Comparison of ENCODE assay signal across 8 cellular contexts in the genomic region with DNA sequence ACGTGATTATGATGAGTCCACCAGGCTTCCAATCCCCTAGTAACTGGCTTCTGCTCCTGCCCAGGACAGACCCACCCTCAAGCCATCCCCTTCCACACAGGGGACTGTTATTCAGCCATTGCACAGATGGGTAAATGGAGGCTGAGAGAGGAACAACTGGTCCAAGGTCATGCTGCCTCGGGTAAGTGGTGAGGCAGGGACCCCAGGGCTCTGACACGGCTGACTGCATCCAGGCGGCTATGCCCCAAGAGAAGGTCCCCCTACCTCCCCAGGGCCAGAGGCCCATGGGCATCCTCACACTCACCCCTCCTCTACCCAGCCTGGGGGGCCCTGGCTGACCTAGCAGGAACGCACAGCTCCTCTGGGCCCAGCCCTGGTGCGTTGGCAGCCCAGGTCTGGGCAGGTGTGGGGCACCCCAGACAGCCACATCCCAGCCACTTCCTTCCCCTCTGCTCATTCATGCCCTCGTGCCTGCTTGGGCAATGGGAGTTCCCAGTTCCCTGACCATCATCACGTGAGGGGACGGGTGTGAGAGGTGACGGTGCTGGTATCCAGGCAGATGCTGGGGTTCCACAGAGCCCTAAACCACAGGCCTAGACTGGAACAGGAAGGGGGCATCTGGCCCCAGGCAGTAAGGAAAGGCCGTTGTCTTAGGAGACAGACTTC. TPM values are rescaled to one million over a fixed set of nuclear protein-coding genes. Genes with fewer than 3 reads are reported as not detected.
DNase-seq lines count a peak whose midpoint lies in the region; ATAC-seq and TF ChIP-seq lines count a peak whose summit lies in the region.

No MANE protein-coding gene starts in this region.

- no peaks in the 10 kb centered on the region for H3K27me3 ChIP-seq in gastrocnemius medialis

- peak overlapping the region; percentile 85 to 98 (median 93) for H3K27ac ChIP-seq in gastrocnemius medialis

- no peak for TF ChIP-seq POLR2A in gastrocnemius medialis (IDR thresholded peaks at IDR 0.05)

- ATAC-seq in GM18907 (IDR thresholded peaks at IDR 0.05; ENCODE audit: unreplicated experiment) (peak; percentile 34), gastrocnemius medialis (no peak), HG02870 (IDR thresholded peaks at IDR 0.05; ENCODE audit: unreplicated experiment) (no peak), HG02798 (IDR thresholded peaks at IDR 0.05; ENCODE audit: poor library complexity, unreplicated experiment) (no peak)

- H3K4me3 ChIP-seq in gastrocnemius medialis, result no peak overlapping the region

- peak overlapping the region; percentile 60 for H3K27ac Mint-ChIP-seq in T-helper 2 cell treated with Interferon-gamma antibody and Interleukin-4, amounts not matched to agents 5 μg/mL and 100 μg/mL, for 36 hours

- peaks cover 20% of the 10 kb centered on the region for H3K36me3 Mint-ChIP-seq in T-helper 2 cell treated with Interferon-gamma antibody and Interleukin-4, amounts not matched to agents 5 μg/mL and 100 μg/mL, for 36 hours (ENCODE audit: low read depth)

- H3K9me3 ChIP-seq in gastrocnemius medialis, result no peaks in the 10 kb centered on the region

- H3K27me3 Mint-ChIP-seq in T-helper 2 cell treated with Interferon-gamma antibody and Interleukin-4, amounts not matched to agents 5 μg/mL and 100 μg/mL, for 36 hours (ENCODE audit: low read depth), result no peaks in the 10 kb centered on the region

- H3K9me3 Mint-ChIP-seq in T-helper 2 cell treated with Interferon-gamma antibody and Interleukin-4, amounts not matched to agents 5 μg/mL and 100 μg/mL, for 36 hours, result no peaks in the 10 kb centered on the region

- in situ Hi-C loops in gastrocnemius medialis (cut with MboI; ENCODE audit: low sequenced_read_pairs in 4 of 4), result no loop called here

- no peak for DNase-seq in T-helper 2 cell treated with Interferon-gamma antibody and Interleukin-4, amounts not matched to agents 5 μg/mL and 100 μg/mL, for 36 hours (ENCODE audit: low spot score)
- DNase-seq in cardiac septum (ENCODE audit: low spot score) (peak; percentile 92), gastrocnemius medialis (peak; percentile 62 to 71), Ammon's horn (ENCODE audit: low spot score) (no peak), DMS79 (lab: John Stamatoyannopoulos, UW) (no peak)

- peaks cover 0 to 38% of the 10 kb centered on the region in 2 donors for H3K36me3 ChIP-seq in gastrocnemius medialis

- TF ChIP-seq CTCF in gastrocnemius medialis (IDR thresholded peaks at IDR 0.05 in 4 of 5, conservative IDR thresholded peaks at IDR 0.05 in 1 of 5), result no peak

- peaks cover 54 to 57% of the 10 kb centered on the region in 2 donors for H3K4me1 ChIP-seq in gastrocnemius medialis

- intact Hi-C loops in cardiac septum (cut with DNase I), result no loop called here
- intact Hi-C loops in gastrocnemius medialis (cut with DNase I; ENCODE audit: low total_unique reads), result no loop called here

- H3K4me3 Mint-ChIP-seq in T-helper 2 cell treated with Interferon-gamma antibody and Interleukin-4, amounts not matched to agents 5 μg/mL and 100 μg/mL, for 36 hours, result no peak overlapping the region

- H3K4me1 Mint-ChIP-seq in T-helper 2 cell treated with Interferon-gamma antibody and Interleukin-4, amounts not matched to agents 5 μg/mL and 100 μg/mL, for 36 hours (ENCODE audit: low read depth), result peaks cover 25% of the 10 kb centered on the region

RNA-seq across cellular contexts. Expression of a gene that starts 8.5 kb away (rescaled TPM):
- total RNA-seq in cardiac septum (23.9 TPM), gastrocnemius medialis (10 to 100 TPM; 21.1 to 47.0 (median 36.9) TPM)

RNA-seq across cellular contexts. Expression of a gene that starts 50.7 kb away (rescaled TPM):
- total RNA-seq in cardiac septum (0.59 TPM), gastrocnemius medialis (1 to 10 TPM in 1 of 4 donors, under 1 TPM in 1, not detected in 2; 0.13 to 1.8 TPM)

RNA-seq across cellular contexts. Expression of a gene that starts 51.2 kb away (rescaled TPM):
- 4.6 TPM for total RNA-seq in cardiac septum
- total RNA-seq in gastrocnemius medialis, result 10 to 100 TPM in 1 of 4 donors, 1 to 10 TPM in 2, under 1 TPM in 1; 0.15 to 10.3 (median 5.6) TPM

Comparison
In these comparisons a context has a peak if more than half of its experiments do, and no peak if none do; other contexts are left out.
1. DNase-seq: peak in cardiac septum (single experiment) and gastrocnemius medialis (2 of 2); none in T-helper 2 cell treated with Interferon-gamma antibody and Interleukin-4, amounts not matched to agents 5 μg/mL and 100 μg/mL, for 36 hours (single experiment), Ammon's horn (single experiment) and DMS79 (single experiment).